Comparison of ENCODE assay signal across 12 cellular contexts in the genomic region with DNA sequence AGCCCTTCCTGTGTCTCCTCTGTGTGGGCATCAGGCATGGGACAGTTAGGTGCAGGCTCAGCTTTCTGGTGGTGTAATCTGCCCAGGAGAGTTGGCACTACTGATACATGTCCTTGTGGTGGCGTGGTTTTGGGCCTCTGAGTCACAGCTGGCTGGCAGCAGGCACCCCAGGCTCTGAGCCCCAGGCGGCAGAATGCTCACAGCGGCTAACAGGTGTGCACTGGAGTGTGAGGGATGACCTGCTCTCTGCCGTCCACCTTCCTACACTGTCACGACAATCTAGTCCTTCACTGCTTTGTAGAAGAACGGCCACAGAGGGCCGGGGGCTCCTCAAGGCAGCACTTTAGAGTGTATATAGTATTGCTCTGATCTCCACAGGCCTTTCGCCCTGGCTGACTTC.
DNase-seq lines count a peak whose midpoint lies in the region; ATAC-seq, FAIRE-seq and TF ChIP-seq lines count a peak whose summit lies in the region.
"Had no signal": no experiment of that assay in that cellular context is flagged by ENCODE, and none has a peak within 500 bp of the region (broad histone marks: within the 10 kb centered on the region; RNA-seq: fewer than 3 reads in every experiment).

No MANE protein-coding gene starts in this region.

- H3K27ac Mint-ChIP-seq in type B pancreatic cell, result peak overlapping the region; percentile 75
- no peak overlapping the region for H3K27ac Mint-ChIP-seq in CD8-positive, alpha-beta T cell
- H3K27ac Mint-ChIP-seq: CD4-positive, alpha-beta T cell; stimulated activated naive CD8-positive, alpha-beta T cell treated with anti-CD3 and anti-CD28 coated beads, Interleukin-15, Interleukin-2, amounts not matched to agents 100 ng/mL and 50 ng/mL, for 24 hours had no signal

- no peak overlapping the region for H3K4me3 ChIP-seq in right atrium auricular region
- H3K4me3 ChIP-seq in kidney (ENCODE audit: low read length in 2 of 2), result no peak overlapping the region
- no peak overlapping the region for H3K4me3 ChIP-seq in CD8-positive, alpha-beta T cell (ENCODE audit: low read depth, low read length)
- H3K4me3 ChIP-seq: heart right ventricle had no signal

- intact Hi-C loops in cardiac septum (cut with DNase I), result no loop called here
- intact Hi-C loops in kidney (cut with DNase I), result no loop called here
- intact Hi-C loops in CD8-positive, alpha-beta T cell (cut with DNase I, micrococcal nuclease), result loop anchor here in 1 of 2 experiments (10.0 kb wide), 1 partner anchor 825 kb away; no protein-coding TSS in a partner anchor

- H3K9ac ChIP-seq in kidney (ENCODE audit: low read length in 2 of 2), result no peak overlapping the region

- FAIRE-seq in kidney (lab: Jason Lieb, UNC), result no peak

- peaks cover 50% of the 10 kb centered on the region for H3K4me1 Mint-ChIP-seq in type B pancreatic cell (ENCODE audit: unreplicated experiment)
- H3K4me1 Mint-ChIP-seq in CD8-positive, alpha-beta T cell (ENCODE audit: low read depth), result no peaks in the 10 kb centered on the region

- H3K4me1 ChIP-seq in right atrium auricular region, result peaks cover 0 to 39% of the 10 kb centered on the region in 2 donors
- peaks cover 0 to 5% of the 10 kb centered on the region in 2 donors for H3K4me1 ChIP-seq in kidney (ENCODE audit: control insufficient read depth in 1 of 2, insufficient read depth in 1 of 2, low read depth in 1 of 2, low read length in 2 of 2)
- H3K4me1 ChIP-seq in CD8-positive, alpha-beta T cell (ENCODE audit: insufficient read depth, low read length), result no peaks in the 10 kb centered on the region

- H3K27ac ChIP-seq in right atrium auricular region (no peak overlapping the region), kidney (ENCODE audit: low read depth in 2 of 2, low read length in 2 of 2) (no peak overlapping the region)
- no peak overlapping the region for H3K27ac ChIP-seq in CD8-positive, alpha-beta T cell (ENCODE audit: low read depth, low read length)

- H3K9me3 ChIP-seq in right atrium auricular region, result no peaks in the 10 kb centered on the region
- no peaks in the 10 kb centered on the region for H3K9me3 ChIP-seq in kidney (ENCODE audit: control insufficient read depth in 1 of 2, low read length in 2 of 2)
- H3K9me3 ChIP-seq in CD8-positive, alpha-beta T cell (ENCODE audit: low read length), result no peaks in the 10 kb centered on the region
- H3K9me3 ChIP-seq: heart right ventricle had no signal

- POLR2A ChIA-PET in CD8-positive, alpha-beta T cell (lab: Charles Lee), result no interaction called here

- H3K4me3 Mint-ChIP-seq in type B pancreatic cell, result peak overlapping the region; percentile 39
- no peak overlapping the region for H3K4me3 Mint-ChIP-seq in CD8-positive, alpha-beta T cell
- H3K4me3 Mint-ChIP-seq: CD4-positive, alpha-beta T cell; stimulated activated naive CD8-positive, alpha-beta T cell treated with anti-CD3 and anti-CD28 coated beads, Interleukin-15, Interleukin-2, amounts not matched to agents 100 ng/mL and 50 ng/mL, for 24 hours had no signal

- CTCF ChIA-PET in CD8-positive, alpha-beta T cell (lab: Charles Lee), result interaction anchor here (0.8 to 3.9 kb wide), 12 partner anchors 13 to 809 kb away, joined by 3 to 35 read pairs (median 4); no protein-coding TSS in a partner anchor

- ATAC-seq in CD8-positive, alpha-beta T cell, result no peak
- no peak for ATAC-seq in GM18517 (IDR thresholded peaks at IDR 0.05; ENCODE audit: unreplicated experiment)
- no peak for ATAC-seq in HG03520 (IDR thresholded peaks at IDR 0.05; ENCODE audit: unreplicated experiment)

- peak; percentile 74 for DNase-seq in cardiac septum (ENCODE audit: low spot score)
- DNase-seq in right atrium auricular region (ENCODE audit: low spot score), result no peak
- peak; percentile 22 for DNase-seq in RPMI7951 (ENCODE audit: low read depth)
- DNase-seq in kidney, result peak; percentile 59
- no peak for DNase-seq in type B pancreatic cell (ENCODE audit: extremely low spot score, unreplicated experiment)
- no peak for DNase-seq in CD8-positive, alpha-beta T cell
- DNase-seq: activated gamma-delta T cell had no signal

- H3K36me3 ChIP-seq in right atrium auricular region, result no peaks in the 10 kb centered on the region
- H3K36me3 ChIP-seq in kidney (ENCODE audit: control insufficient read depth in 1 of 2, insufficient read depth in 2 of 2, low read length in 2 of 2), result no peaks in the 10 kb centered on the region
- H3K36me3 ChIP-seq in CD8-positive, alpha-beta T cell (ENCODE audit: insufficient read depth, low read length), result no peaks in the 10 kb centered on the region

- no peaks in the 10 kb centered on the region for H3K27me3 Mint-ChIP-seq in type B pancreatic cell
- H3K27me3 Mint-ChIP-seq in CD8-positive, alpha-beta T cell (ENCODE audit: low read depth), result no peaks in the 10 kb centered on the region
- H3K27me3 Mint-ChIP-seq: CD4-positive, alpha-beta T cell; stimulated activated naive CD8-positive, alpha-beta T cell treated with anti-CD3 and anti-CD28 coated beads, Interleukin-15, Interleukin-2, amounts not matched to agents 100 ng/mL and 50 ng/mL, for 24 hours had no signal

- no peaks in the 10 kb centered on the region for H3K27me3 ChIP-seq in right atrium auricular region
- no peaks in the 10 kb centered on the region for H3K27me3 ChIP-seq in CD8-positive, alpha-beta T cell (ENCODE audit: insufficient read depth, low read length)
- H3K27me3 ChIP-seq: heart right ventricle had no signal

- peaks cover 3% of the 10 kb centered on the region for H3K36me3 Mint-ChIP-seq in type B pancreatic cell
- H3K36me3 Mint-ChIP-seq in CD8-positive, alpha-beta T cell, result no peaks in the 10 kb centered on the region

- no peak for TF ChIP-seq CTCF in right atrium auricular region (IDR thresholded peaks at IDR 0.05)
- no peak for TF ChIP-seq CTCF in kidney (IDR thresholded peaks at IDR 0.05; ENCODE audit: borderline replicate concordance, extremely low read depth, insufficient read depth)
- TF ChIP-seq CTCF in type B pancreatic cell (conservative IDR thresholded peaks at IDR 0.05), result no peak
- no peak for TF ChIP-seq CTCF in CD8-positive, alpha-beta T cell (IDR thresholded peaks at IDR 0.05)

- H3K9me3 Mint-ChIP-seq in type B pancreatic cell, result no peaks in the 10 kb centered on the region
- H3K9me3 Mint-ChIP-seq in CD8-positive, alpha-beta T cell, result no peaks in the 10 kb centered on the region
- H3K9me3 Mint-ChIP-seq: CD4-positive, alpha-beta T cell; stimulated activated naive CD8-positive, alpha-beta T cell treated with anti-CD3 and anti-CD28 coated beads, Interleukin-15, Interleukin-2, amounts not matched to agents 100 ng/mL and 50 ng/mL, for 24 hours had no signal

Comparison
In these comparisons a context has a peak if more than half of its experiments do, and no peak if none do; other contexts are left out.
1. DNase-seq: peak in cardiac septum (single experiment), RPMI7951 (single experiment) and kidney (single experiment); none in right atrium auricular region (single experiment), type B pancreatic cell (single experiment) and CD8-positive, alpha-beta T cell (0 of 7).